4 cellular contexts compared by ENCODE assay signal in genomic region chr19:35595026-35595425, GRCh38. TPM values are rescaled to one million over a fixed set of nuclear protein-coding genes. Genes with fewer than 3 reads are reported as not detected.
"Had no signal": no experiment of that assay in that cellular context is flagged by ENCODE, and none has a peak within 500 bp of the region (broad histone marks: within the 10 kb centered on the region; RNA-seq: fewer than 3 reads in every experiment).

No MANE protein-coding gene starts in this region.

RNA-seq across cellular contexts. Expression of gene PMIS2, which starts 9.1 kb away (rescaled TPM):
- total RNA-seq: HT-29, HT1080, IMR-90 had no signal
- polyA plus RNA-seq: IgD-negative memory B cell, IMR-90 had no signal

RNA-seq across cellular contexts. Expression of gene ATP4A, which starts 31.6 kb away (rescaled TPM):
- total RNA-seq: HT-29, HT1080, IMR-90 had no signal
- polyA plus RNA-seq: IgD-negative memory B cell, IMR-90 had no signal

RNA-seq across cellular contexts. Expression of gene ETV2, which starts 46.5 kb away (rescaled TPM):
- total RNA-seq: IMR-90 had no signal
